In genomic region chr20:57398901-57399535, GRCh38 we compare ENCODE assay signal across 9 cellular contexts. TPM values are rescaled to one million over a fixed set of nuclear protein-coding genes. Genes with fewer than 3 reads are reported as not detected.
DNase-seq lines count a peak whose midpoint lies in the region; ATAC-seq, FAIRE-seq and TF ChIP-seq lines count a peak whose summit lies in the region.
"Had no signal": no experiment of that assay in that cellular context is flagged by ENCODE, and none has a peak within 500 bp of the region (broad histone marks: within the 10 kb centered on the region; RNA-seq: fewer than 3 reads in every experiment).

No MANE protein-coding gene starts in this region.

- intact Hi-C loops in CD4-positive, alpha-beta memory T cell (cut with micrococcal nuclease) = loop anchor here (1.0 to 10.0 kb wide), 7 partner anchors 10 to 1636 kb away; partner anchors contain the start of genes ATP5F1E, CASS4, RAB22A and STX16
- intact Hi-C loops in esophagus squamous epithelium (cut with DNase I) = no loop called here
- intact Hi-C loops in ovary (cut with DNase I) = loop anchor here in 1 of 4 donors (10.0 kb wide), 1 partner anchor 196 kb away; no protein-coding TSS in a partner anchor
- intact Hi-C loops in Calu3 (cut with micrococcal nuclease; ENCODE audit: unreplicated experiment) = no loop called here

- H4K20me1 ChIP-seq in MM.1S (ENCODE audit: insufficient read depth, low read length) = peaks cover 80% of the 10 kb centered on the region

- H3K27ac Mint-ChIP-seq in CD4-positive, alpha-beta memory T cell = peak overlapping the region; percentile 97 to 100 (median 99)
- no peak overlapping the region for H3K27ac Mint-ChIP-seq in Calu3 (ENCODE audit: unreplicated experiment)

- H3K4me3 ChIP-seq in CD4-positive, alpha-beta memory T cell (ENCODE audit: low read length in 2 of 2) = peak overlapping the region; percentile 43 to 74
- H3K4me3 ChIP-seq in MM.1S (ENCODE audit: low read length) = peak overlapping the region; percentile 59
- peak overlapping the region in 2 of 4 donors; percentile 18 to 37 for H3K4me3 ChIP-seq in esophagus squamous epithelium
- H3K4me3 ChIP-seq in ovary = peak overlapping the region; percentile 17

- H3K9me3 Mint-ChIP-seq in CD4-positive, alpha-beta memory T cell = peaks cover 0 to 16% (median 0%) of the 10 kb centered on the region in 8 donors
- H3K9me3 Mint-ChIP-seq in Calu3 (ENCODE audit: low read depth, unreplicated experiment) = no peaks in the 10 kb centered on the region

- H3K9ac ChIP-seq in MM.1S (ENCODE audit: low read length) = peak overlapping the region; percentile 87

- ATAC-seq in GM18511 (IDR thresholded peaks at IDR 0.05; ENCODE audit: unreplicated experiment) = no peak

- peak overlapping the region; percentile 99 for H3K4me2 ChIP-seq in MM.1S (ENCODE audit: low read depth, low read length)

- peaks cover 74% of the 10 kb centered on the region for H3K36me3 ChIP-seq in CD4-positive, alpha-beta memory T cell (ENCODE audit: insufficient read depth, low read length)
- peaks cover 42% of the 10 kb centered on the region for H3K36me3 ChIP-seq in MM.1S (replicated peaks; ENCODE audit: insufficient read depth, low read length)
- peaks cover 4 to 71% (median 5%) of the 10 kb centered on the region in 3 donors for H3K36me3 ChIP-seq in esophagus squamous epithelium
- H3K36me3 ChIP-seq in ovary = no peaks in the 10 kb centered on the region

- POLR2A ChIA-PET in CD4-positive, alpha-beta memory T cell (lab: Charles Lee; ENCODE audit: partially characterized antibody) = interaction anchor here (0.8 to 9.7 kb wide), 22 partner anchors 9 to 1855 kb away, joined by 3 to 150 read pairs (median 6); partner anchors contain the start of genes ATP5F1E, CASS4, RBM38 and STX16

- TF ChIP-seq EP300 in ovary (IDR thresholded peaks at IDR 0.05) = no peak

- H2AFZ ChIP-seq in MM.1S (ENCODE audit: low read length) = no peak overlapping the region

- DNase-seq in CD4-positive, alpha-beta memory T cell = no peak
- no peak for DNase-seq in MM.1S
- DNase-seq in esophagus squamous epithelium (lab: John Stamatoyannopoulos, UW) = no peak
- peak in 2 of 5 donors; percentile 20 to 40 for DNase-seq in ovary
- DNase-seq in GM12892 (ENCODE audit: insufficient read length) = no peak
- DNase-seq in Calu3 = no peak
- no peak for DNase-seq in SKM-1 treated with dmso at 0.1 percent for 144 hours (lab: John Stamatoyannopoulos, UW; ENCODE audit: unreplicated experiment)
- DNase-seq: DMS53 had no signal

- no peaks in the 10 kb centered on the region for H3K27me3 ChIP-seq in CD4-positive, alpha-beta memory T cell (ENCODE audit: insufficient read depth, low read length)
- H3K27me3 ChIP-seq in MM.1S (replicated peaks; ENCODE audit: insufficient read depth, low read length) (no peaks in the 10 kb centered on the region), esophagus squamous epithelium (no peaks in the 10 kb centered on the region), ovary (no peaks in the 10 kb centered on the region)

- H3K4me3 Mint-ChIP-seq in CD4-positive, alpha-beta memory T cell = peak overlapping the region; percentile 80 to 91 (median 84)
- no peak overlapping the region for H3K4me3 Mint-ChIP-seq in Calu3 (ENCODE audit: low read depth, unreplicated experiment)

- BruUV-seq in Calu3 (replicated peaks; lab: Mats Ljungman, UMichigan) = no TSS peak

- peaks cover 68% of the 10 kb centered on the region for H3F3A ChIP-seq in MM.1S (ENCODE audit: insufficient read depth, low read length)

- TF ChIP-seq POLR2A in esophagus squamous epithelium (IDR thresholded peaks at IDR 0.05) = no peak
- no peak for TF ChIP-seq POLR2A in ovary (IDR thresholded peaks at IDR 0.05)
- no peak for TF ChIP-seq POLR2A in GM12892 (IDR thresholded peaks at IDR 0.05; ENCODE audit: low read depth, low read length)

- no peak for TF ChIP-seq CTCF in MM.1S (IDR thresholded peaks at IDR 0.05; ENCODE audit: low read length)
- no peak for TF ChIP-seq CTCF in esophagus squamous epithelium (IDR thresholded peaks at IDR 0.05)
- TF ChIP-seq CTCF in ovary (IDR thresholded peaks at IDR 0.05) = no peak
- no peak for TF ChIP-seq CTCF in Calu3 (IDR thresholded peaks at IDR 0.05; ENCODE audit: unreplicated experiment)

- H3K27me3 Mint-ChIP-seq in CD4-positive, alpha-beta memory T cell = peaks cover 0 to 3% of the 10 kb centered on the region in 2 donors
- H3K27me3 Mint-ChIP-seq in Calu3 (ENCODE audit: unreplicated experiment) = no peaks in the 10 kb centered on the region

- H3K4me1 Mint-ChIP-seq in CD4-positive, alpha-beta memory T cell = peaks cover 46 to 96% (median 73%) of the 10 kb centered on the region in 4 donors
- no peaks in the 10 kb centered on the region for H3K4me1 Mint-ChIP-seq in Calu3 (ENCODE audit: low read depth, unreplicated experiment)

- H3K36me3 Mint-ChIP-seq in CD4-positive, alpha-beta memory T cell = peaks cover 71 to 86% of the 10 kb centered on the region in 2 donors
- H3K36me3 Mint-ChIP-seq in Calu3 (ENCODE audit: insufficient read depth, unreplicated experiment) = peaks cover 10% of the 10 kb centered on the region

- H3K9me3 ChIP-seq in CD4-positive, alpha-beta memory T cell (ENCODE audit: control insufficient read depth in 1 of 2, low read length in 2 of 2) = no peaks in the 10 kb centered on the region
- H3K9me3 ChIP-seq in MM.1S (replicated peaks; ENCODE audit: insufficient read depth, low read length) (no peaks in the 10 kb centered on the region), esophagus squamous epithelium (no peaks in the 10 kb centered on the region), ovary (no peaks in the 10 kb centered on the region)

- CTCF ChIA-PET in CD4-positive, alpha-beta memory T cell (lab: Charles Lee; ENCODE audit: partially characterized antibody) = interaction anchor here (0.6 to 5.6 kb wide), 15 partner anchors 10 to 227 kb away, joined by 3 to 44 read pairs (median 4); no protein-coding TSS in a partner anchor
- CTCF ChIA-PET in Calu3 (lab: Charles Lee) = no interaction called here

- H3K9me2 ChIP-seq in MM.1S (replicated peaks; ENCODE audit: insufficient read depth, low read length) = no peaks in the 10 kb centered on the region

- 61 to 74% methylated on average over 6 to 12 of the region's 13 CpGs for WGBS in esophagus squamous epithelium, 2 donors
- WGBS in ovary, 3 donors = 19 to 39% (median 23%) methylated on average over 13 of the region's 13 CpGs

- peaks cover 95% of the 10 kb centered on the region for H3K79me2 ChIP-seq in MM.1S (ENCODE audit: low read length)

- peaks cover 97% of the 10 kb centered on the region for H3K4me1 ChIP-seq in CD4-positive, alpha-beta memory T cell (ENCODE audit: insufficient read depth, low read length)
- H3K4me1 ChIP-seq in MM.1S (ENCODE audit: low read length) (peaks cover 62% of the 10 kb centered on the region), esophagus squamous epithelium (peaks cover 51 to 98% (median 70%) of the 10 kb centered on the region in 3 donors), ovary (ENCODE audit: insufficient read depth) (peaks cover 42% of the 10 kb centered on the region)

- no peak for FAIRE-seq in GM12892 (lab: Jason Lieb, UNC)

- peak overlapping the region; percentile 90 for H3K27ac ChIP-seq in CD4-positive, alpha-beta memory T cell (ENCODE audit: low read depth, low read length)
- peak overlapping the region; percentile 100 for H3K27ac ChIP-seq in MM.1S (ENCODE audit: low read length)
- peak overlapping the region; percentile 43 to 92 (median 82) for H3K27ac ChIP-seq in esophagus squamous epithelium
- peak overlapping the region in 1 of 2 donors; percentile 68 for H3K27ac ChIP-seq in ovary

RNA-seq across cellular contexts. Expression of gene RBM38, which starts 7.8 kb away (rescaled TPM):
- total RNA-seq in CD4-positive, alpha-beta memory T cell = 10 to 100 TPM; 76.0 to 79.6 TPM
- polyA plus RNA-seq in CD4-positive, alpha-beta memory T cell = 10 to 100 TPM; 33.1 to 97.8 TPM
- total RNA-seq in esophagus squamous epithelium (10 to 100 TPM in 3 of 4 donors, 1 to 10 TPM in 1; 9.1 to 21.0 (median 13.3) TPM), ovary (10 to 100 TPM; 20.0 to 77.6 (median 39.3) TPM), Calu3 (2022) (29.5 and 32.0 TPM in 2 replicates)
- polyA plus RNA-seq in ovary = 10 to 100 TPM in 1 of 2 donors, 1 to 10 TPM in 1; 6.3 to 36.6 TPM
- polyA plus RNA-seq in GM12892 (2012; ENCODE audit: missing spikeins) = 24.2 TPM

RNA-seq across cellular contexts. Expression of gene RAE1, which starts 48.0 kb away (rescaled TPM):
- 10 to 100 TPM; 30.9 to 33.8 TPM for total RNA-seq in CD4-positive, alpha-beta memory T cell
- polyA plus RNA-seq in CD4-positive, alpha-beta memory T cell = 10 to 100 TPM; 31.7 to 43.9 TPM
- 10 to 100 TPM; 24.4 to 42.7 (median 28.3) TPM for total RNA-seq in esophagus squamous epithelium
- total RNA-seq in ovary = 10 to 100 TPM; 13.9 to 24.0 (median 19.0) TPM
- polyA plus RNA-seq in ovary = 10 to 100 TPM; 20.4 to 46.1 TPM
- polyA plus RNA-seq in GM12892 (2012; ENCODE audit: missing spikeins) = 27.5 TPM
- total RNA-seq in Calu3 (2022) = 59.5 and 64.1 TPM in 2 replicates
